In the genomic region with DNA sequence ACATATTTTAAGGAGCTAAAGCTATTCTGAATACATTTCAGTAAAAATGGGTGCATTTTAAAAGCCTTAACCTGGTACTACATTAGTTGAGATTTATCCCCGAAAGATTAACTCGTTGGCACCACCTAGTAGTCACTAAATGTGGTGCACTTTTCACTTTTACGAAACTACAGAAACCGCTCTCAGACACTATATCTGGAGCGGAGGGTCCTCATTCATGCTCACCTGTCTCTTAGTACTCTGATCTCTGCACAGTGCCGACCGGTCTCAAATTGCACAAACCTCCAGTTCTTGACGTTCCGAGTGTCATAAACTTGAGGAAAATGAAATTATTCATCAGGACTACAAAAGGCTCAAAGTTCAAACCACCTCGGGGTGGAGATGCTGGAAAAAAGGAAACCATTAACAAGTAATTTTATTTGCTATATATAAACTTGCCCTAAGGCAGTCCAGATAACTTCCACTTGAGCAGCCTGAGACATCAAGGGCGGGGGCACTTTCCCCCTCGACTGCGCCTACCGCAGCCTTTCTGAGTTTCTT, we compare ENCODE assay signal across 8 cellular contexts. TPM values are rescaled to one million over a fixed set of nuclear protein-coding genes. Genes with fewer than 3 reads are reported as not detected.
DNase-seq lines count a peak whose midpoint lies in the region; ATAC-seq and TF ChIP-seq lines count a peak whose summit lies in the region.

No MANE protein-coding gene starts in this region.

- intact Hi-C loops in prostate gland (cut with DNase I), result loop anchor here (5.0 kb wide), 3 partner anchors 65 to 215 kb away; partner anchors contain the start of gene UBE4B

- H3K9ac ChIP-seq in NT2/D1 (ENCODE audit: insufficient read length, low read depth), result peak overlapping the region; percentile 91

- H3K27me3 ChIP-seq in NT2/D1 (ENCODE audit: insufficient read depth, insufficient read length) (no peaks in the 10 kb centered on the region), right atrium auricular region (no peaks in the 10 kb centered on the region), prostate gland (replicated peaks; ENCODE audit: insufficient read depth) (no peaks in the 10 kb centered on the region)

- DNase-seq in AG08395 (ENCODE audit: low spot score), result peak; percentile 69
- DNase-seq in NT2/D1 (ENCODE audit: low read depth, low spot score), result no peak
- peak; percentile 11 for DNase-seq in amniotic stem cell (lab: John Stamatoyannopoulos, UW)
- DNase-seq in right atrium auricular region (ENCODE audit: low spot score), result no peak
- no peak for DNase-seq in prostate gland (ENCODE audit: low spot score)
- DNase-seq in NK-92 (lab: John Stamatoyannopoulos, UW; ENCODE audit: unreplicated experiment), result no peak

- TF ChIP-seq POLR2A in prostate gland (IDR thresholded peaks at IDR 0.05), result no peak

- H3K36me3 ChIP-seq in NT2/D1 (ENCODE audit: insufficient read depth, insufficient read length, low read length), result peaks cover 27% of the 10 kb centered on the region
- no peaks in the 10 kb centered on the region for H3K36me3 ChIP-seq in right atrium auricular region
- no peaks in the 10 kb centered on the region for H3K36me3 ChIP-seq in prostate gland

- H3K9me3 ChIP-seq in NT2/D1 (ENCODE audit: insufficient read depth, low read length) (no peaks in the 10 kb centered on the region), right atrium auricular region (no peaks in the 10 kb centered on the region), prostate gland (no peaks in the 10 kb centered on the region)

- H3K27ac ChIP-seq in right atrium auricular region (peak overlapping the region; percentile 92 to 94), prostate gland (peak overlapping the region; percentile 79 to 86)

- TF ChIP-seq CTCF in GM12801 (IDR thresholded peaks at IDR 0.05; ENCODE audit: extremely low read depth, insufficient read length), result peak; percentile 35
- TF ChIP-seq CTCF in right atrium auricular region (IDR thresholded peaks at IDR 0.05), result peak in 1 of 2 donors; percentile 52
- TF ChIP-seq CTCF in prostate gland (IDR thresholded peaks at IDR 0.05), result peak in 3 of 4 experiments; percentile 14 to 65 (median 28)

- peak; percentile 10 for ATAC-seq in HG03442 (IDR thresholded peaks at IDR 0.05; ENCODE audit: unreplicated experiment)

- 0% methylated on average over 14 of the region's 14 CpGs for WGBS in prostate gland

- H3K4me3 ChIP-seq in NT2/D1 (ENCODE audit: insufficient read length, low read depth), result peak overlapping the region; percentile 88
- peak overlapping the region; percentile 68 to 83 for H3K4me3 ChIP-seq in right atrium auricular region
- peak overlapping the region; percentile 63 to 77 for H3K4me3 ChIP-seq in prostate gland

- H3K4me1 ChIP-seq in NT2/D1 (ENCODE audit: insufficient read depth, insufficient read length) (no peaks in the 10 kb centered on the region), right atrium auricular region (peaks cover 0 to 22% of the 10 kb centered on the region in 2 donors), prostate gland (replicated peaks) (no peaks in the 10 kb centered on the region)

RNA-seq across cellular contexts. Expression of gene LZIC, which starts 0.7 kb away (rescaled TPM):
- total RNA-seq in right atrium auricular region, result 10 to 100 TPM; 25.0 to 32.1 TPM
- total RNA-seq in prostate gland, result 10 to 100 TPM; 21.5 to 42.2 TPM

RNA-seq across cellular contexts. Expression of gene NMNAT1, which starts 0.8 kb away (rescaled TPM):
- 10 to 100 TPM; 10.0 to 13.9 TPM for total RNA-seq in right atrium auricular region
- 1 to 10 TPM; 7.2 to 8.7 TPM for total RNA-seq in prostate gland

RNA-seq across cellular contexts. Expression of gene CTNNBIP1, which starts 32.4 kb away (rescaled TPM):
- total RNA-seq in right atrium auricular region (10 to 100 TPM; 22.3 to 31.9 TPM), prostate gland (100 to 1,000 TPM in 1 of 2 donors, 10 to 100 TPM in 1; 56.9 to 101 TPM)

RNA-seq across cellular contexts. Expression of gene RBP7, which starts 54.6 kb away (rescaled TPM):
- 10 to 100 TPM; 31.4 to 33.9 TPM for total RNA-seq in right atrium auricular region
- 10 to 100 TPM in 1 of 2 donors, 1 to 10 TPM in 1; 5.9 to 23.5 TPM for total RNA-seq in prostate gland

Comparison
In these comparisons a context has a peak if more than half of its experiments do, and no peak if none do; other contexts are left out.
1. DNase-seq: peak in AG08395 (single experiment) and amniotic stem cell (single experiment); none in NT2/D1 (single experiment), right atrium auricular region (single experiment), prostate gland (single experiment) and NK-92 (single experiment).
2. Peak in every context shown above with its lines, with median percentiles within 50 percentile points of each other: H3K4me3 ChIP-seq.